Comparison of ENCODE assay signal across 13 cellular contexts in the genomic region with DNA sequence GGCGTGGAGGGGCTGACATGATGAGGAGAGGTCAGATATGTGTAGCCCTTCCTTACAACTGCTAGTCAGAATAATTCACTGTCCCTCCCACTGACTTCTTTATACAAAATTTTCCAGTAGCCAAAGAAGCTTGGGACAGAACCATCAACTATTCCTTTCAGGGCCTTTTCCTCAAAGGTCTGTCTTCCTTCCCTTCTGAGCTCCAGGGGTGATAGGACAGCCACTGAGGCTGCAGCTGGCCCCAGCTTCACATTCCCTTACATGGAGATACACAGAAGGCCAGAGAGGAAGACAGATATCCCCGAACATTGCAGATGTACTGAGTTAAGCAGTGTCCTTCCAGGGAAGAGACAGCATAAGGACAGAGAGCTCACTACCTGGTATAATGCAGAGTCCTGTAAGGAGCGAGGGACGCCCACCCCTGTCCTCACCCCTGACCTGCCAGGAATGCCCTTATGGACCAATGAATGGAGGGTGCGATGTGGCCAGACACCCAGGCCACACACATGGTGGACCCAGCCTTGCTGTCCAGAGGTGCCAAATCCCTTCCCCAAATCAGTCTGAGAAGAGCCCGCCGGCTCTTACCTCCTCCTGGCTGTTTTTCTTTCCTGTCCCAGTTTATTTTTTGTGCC.
DNase-seq lines count a peak whose midpoint lies in the region; ATAC-seq and TF ChIP-seq lines count a peak whose summit lies in the region.
"Had no signal": no experiment of that assay in that cellular context is flagged by ENCODE, and none has a peak within 500 bp of the region (broad histone marks: within the 10 kb centered on the region; RNA-seq: fewer than 3 reads in every experiment).

No MANE protein-coding gene starts in this region.

- WGBS in H9 (ENCODE audit: extremely low coverage, insufficient read length, low lambda C conversion rate): no CpG with 5 or more reads among the region's 7 CpGs

- no peak overlapping the region for H3K4me3 ChIP-seq in brain microvascular endothelial cell (ENCODE audit: low read depth, low read length)
- H3K4me3 ChIP-seq: GM23338, spleen had no signal

- H3K27me3 Mint-ChIP-seq in H9 (ENCODE audit: low read depth) (peaks cover 2% of the 10 kb centered on the region; the same call in 1 of the 2 replicates), osteocyte (ENCODE audit: unreplicated experiment) (no peaks in the 10 kb centered on the region)
- H3K27me3 Mint-ChIP-seq in activated T-cell treated with anti-CD3 and anti-CD28 coated beads, Interleukin-2, amount 50 U/mL, for 72 hours (ENCODE audit: low read depth): no peaks in the 10 kb centered on the region

- 0 out of 4 replicates have a peak, but pooled peaks cover 0 to 2% of the 10 kb centered on the region in 2 experiments for H3K4me1 Mint-ChIP-seq in H9
- peaks cover 40% of the 10 kb centered on the region for H3K4me1 Mint-ChIP-seq in activated T-cell treated with anti-CD3 and anti-CD28 coated beads, Interleukin-2, amount 50 U/mL, for 72 hours (ENCODE audit: low read depth)
- H3K4me1 Mint-ChIP-seq in osteocyte (ENCODE audit: unreplicated experiment): no peaks in the 10 kb centered on the region
- H3K4me1 Mint-ChIP-seq: GM23338 had no signal

- H3K4me2 ChIP-seq in H9 (ENCODE audit: insufficient read depth, insufficient read length, low read length): no peak overlapping the region
- H3K4me2 ChIP-seq: GM23338 had no signal

- H2BK5ac ChIP-seq in H9 (ENCODE audit: insufficient read length, low read length): no peak overlapping the region

- no peaks in the 10 kb centered on the region for H3K36me3 ChIP-seq in brain microvascular endothelial cell (replicated peaks)
- H3K36me3 ChIP-seq: spleen had no signal

- no peaks in the 10 kb centered on the region for H3K79me1 ChIP-seq in H9 (ENCODE audit: insufficient read depth, low read depth, low read length, poor library complexity, severe bottlenecking)

- H3K9me3 ChIP-seq in H9 (ENCODE audit: control insufficient read depth, low read depth, low read length): no peaks in the 10 kb centered on the region

- H2BK15ac ChIP-seq in H9 (ENCODE audit: low read depth, low read length): no peak overlapping the region

- no peaks in the 10 kb centered on the region for H3K36me3 Mint-ChIP-seq in H9 (ENCODE audit: insufficient read depth in 1 of 3, low read depth in 3 of 3)
- no peaks in the 10 kb centered on the region for H3K36me3 Mint-ChIP-seq in activated T-cell treated with anti-CD3 and anti-CD28 coated beads, Interleukin-2, amount 50 U/mL, for 72 hours (ENCODE audit: insufficient read depth in 2 of 2)
- H3K36me3 Mint-ChIP-seq in osteocyte (ENCODE audit: unreplicated experiment): no peaks in the 10 kb centered on the region

- no peak overlapping the region for H3K4me3 Mint-ChIP-seq in H9
- H3K4me3 Mint-ChIP-seq in activated T-cell treated with anti-CD3 and anti-CD28 coated beads, Interleukin-2, amount 50 U/mL, for 72 hours: peak overlapping the region; percentile 27 to 60
- H3K4me3 Mint-ChIP-seq in osteocyte (ENCODE audit: unreplicated experiment): no peak overlapping the region
- H3K4me3 Mint-ChIP-seq: GM23338 had no signal

- H3T11ph ChIP-seq in H9 (ENCODE audit: low read length): no peak overlapping the region

- H3K27ac ChIP-seq in H9 (ENCODE audit: insufficient read length, low read depth, low read length): no peak overlapping the region
- H3K27ac ChIP-seq in brain microvascular endothelial cell: no peak overlapping the region

- peak; percentile 10 for ATAC-seq in activated T-cell treated with anti-CD3 and anti-CD28 coated beads, Interleukin-2, amount 50 U/mL, for 72 hours (replicated peaks in 1 of 2)
- no peak for ATAC-seq in HG03139 (IDR thresholded peaks at IDR 0.05; ENCODE audit: unreplicated experiment)

- H2BK20ac ChIP-seq in H9 (ENCODE audit: low read depth, low read length, poor library complexity, severe bottlenecking): no peak overlapping the region

- H4K91ac ChIP-seq in H9 (ENCODE audit: insufficient read length, low read depth, low read length): no peak overlapping the region

- peak; percentile 52 for DNase-seq in activated CD8-positive, alpha-beta memory T cell treated with anti-CD3 and anti-CD28 coated beads for 24 hours
- no peak for DNase-seq in activated CD8-positive, alpha-beta memory T cell treated with anti-CD3 and anti-CD28 coated beads, Interleukin-2, amount 50 U/mL, for 4 hours
- DNase-seq in H9 (peak; percentile 12), osteocyte (ENCODE audit: extremely low spot score, unreplicated experiment) (peak; percentile 65), AG08396 (ENCODE audit: low spot score) (no peak), brain microvascular endothelial cell (no peak)
- no peak for DNase-seq in activated T-cell treated with anti-CD3 and anti-CD28 coated beads, Interleukin-2, amount 50 U/mL, for 72 hours
- DNase-seq: amygdala, COR-L47, NCI-H1436 treated with DMSO at 0.1 percent for 48 hours, spleen had no signal

- no peaks in the 10 kb centered on the region for H4K20me1 ChIP-seq in H9 (ENCODE audit: control insufficient read depth, insufficient read depth, insufficient read length)

- no peak overlapping the region for H2BK12ac ChIP-seq in H9 (ENCODE audit: insufficient read length, low read depth, low read length)

- in situ Hi-C loops in brain microvascular endothelial cell (cut with HindIII; ENCODE audit: low pct_ligation_motif_present, low sequenced_read_pairs): no loop called here

- H2AK5ac ChIP-seq in H9 (ENCODE audit: insufficient read length, low read length): no peak overlapping the region

- H3K4ac ChIP-seq in H9 (ENCODE audit: low read depth, low read length): no peak overlapping the region

- H3K79me2 ChIP-seq in H9 (ENCODE audit: insufficient read depth, low read length): no peaks in the 10 kb centered on the region

- H3K14ac ChIP-seq in H9 (ENCODE audit: insufficient read depth, low read length): no peak overlapping the region

- no peaks in the 10 kb centered on the region for H3K27me3 ChIP-seq in H9 (ENCODE audit: insufficient read depth, low read length)
- H3K27me3 ChIP-seq in brain microvascular endothelial cell (replicated peaks): no peaks in the 10 kb centered on the region
- H3K27me3 ChIP-seq: spleen had no signal

- H3K56ac ChIP-seq in H9 (ENCODE audit: insufficient read length, low read depth, low read length): no peak overlapping the region

- H4K5ac ChIP-seq in H9 (ENCODE audit: insufficient read length, low read depth, low read length): no peak overlapping the region

- H3K4me1 ChIP-seq in H9 (ENCODE audit: insufficient read depth, low read length): no peaks in the 10 kb centered on the region

- no peak overlapping the region for H2AFZ ChIP-seq in H9 (ENCODE audit: low read length)
- H2AFZ ChIP-seq: GM23338 had no signal

- no peak overlapping the region for H3K23ac ChIP-seq in H9 (ENCODE audit: insufficient read length, low read depth, low read length)

- H3K9ac ChIP-seq in H9 (ENCODE audit: extremely low read depth, insufficient read length, low read length): no peak overlapping the region

- no peaks in the 10 kb centered on the region for H3K9me3 Mint-ChIP-seq in H9
- H3K9me3 Mint-ChIP-seq in activated T-cell treated with anti-CD3 and anti-CD28 coated beads, Interleukin-2, amount 50 U/mL, for 72 hours: no peaks in the 10 kb centered on the region
- peaks cover 7% of the 10 kb centered on the region for H3K9me3 Mint-ChIP-seq in osteocyte (ENCODE audit: unreplicated experiment)

- no peak overlapping the region for H4K8ac ChIP-seq in H9 (replicated peaks; ENCODE audit: insufficient read length, low read depth, low read length)

- H3K27ac Mint-ChIP-seq in H9: peak overlapping the region in 1 of 3 experiments; percentile 92; a peak in 2 of 7 replicates
- H3K27ac Mint-ChIP-seq in activated T-cell treated with anti-CD3 and anti-CD28 coated beads, Interleukin-2, amount 50 U/mL, for 72 hours: peak overlapping the region; percentile 64
- no peak overlapping the region for H3K27ac Mint-ChIP-seq in osteocyte (ENCODE audit: unreplicated experiment)
- H3K27ac Mint-ChIP-seq: GM23338 had no signal

- no peak overlapping the region for H2BK120ac ChIP-seq in H9 (ENCODE audit: low read depth, low read length, poor library complexity, severe bottlenecking)

- TF ChIP-seq CTCF in H9 (conservative IDR thresholded peaks at IDR 0.05) (no peak), osteocyte (IDR thresholded peaks at IDR 0.05) (no peak), brain microvascular endothelial cell (IDR thresholded peaks at IDR 0.05; ENCODE audit: low read depth, low read length, missing control alignments) (no peak)

- H3K18ac ChIP-seq in H9 (ENCODE audit: insufficient read length, low read depth, low read length): no peak overlapping the region

- no peaks in the 10 kb centered on the region for H3K23me2 ChIP-seq in H9 (ENCODE audit: insufficient read length, low read depth, low read length, poor library complexity, severe bottlenecking)

Comparison
In these comparisons a context has a peak if more than half of its experiments do, and no peak if none do; other contexts are left out.
1. DNase-seq: peak in activated CD8-positive, alpha-beta memory T cell treated with anti-CD3 and anti-CD28 coated beads for 24 hours (single experiment), H9 (single experiment) and osteocyte (single experiment); none in activated CD8-positive, alpha-beta memory T cell treated with anti-CD3 and anti-CD28 coated beads, Interleukin-2, amount 50 U/mL, for 4 hours (single experiment), activated T-cell treated with anti-CD3 and anti-CD28 coated beads, Interleukin-2, amount 50 U/mL, for 72 hours (0 of 2), AG08396 (single experiment) and brain microvascular endothelial cell (single experiment).
2. H3K4me3 Mint-ChIP-seq: peak in activated T-cell treated with anti-CD3 and anti-CD28 coated beads, Interleukin-2, amount 50 U/mL, for 72 hours (2 of 2); none in H9 (0 of 2) and osteocyte (single experiment).